18 cellular contexts compared by ENCODE assay signal in genomic region chr1:29677028-29678024, GRCh38.
DNase-seq lines count a peak whose midpoint lies in the region; ATAC-seq and TF ChIP-seq lines count a peak whose summit lies in the region.
"Had no signal": no experiment of that assay in that cellular context is flagged by ENCODE, and none has a peak within 500 bp of the region (broad histone marks: within the 10 kb centered on the region; RNA-seq: fewer than 3 reads in every experiment).

No MANE protein-coding gene starts in this region.

- peak; percentile 49 for TF ChIP-seq CTCF in foreskin keratinocyte (conservative IDR thresholded peaks at IDR 0.05)

- no peak overlapping the region for H3K27ac ChIP-seq in foreskin keratinocyte
- H3K27ac ChIP-seq: esophagus squamous epithelium, left lung, right atrium auricular region, thoracic aorta had no signal

- ATAC-seq in foreskin keratinocyte (no peak), sciatic nerve (no peak), HG02852 (IDR thresholded peaks at IDR 0.05; ENCODE audit: unreplicated experiment) (no peak)
- no peak for ATAC-seq in activated CD4-positive, CD25-positive, alpha-beta regulatory T cell treated with anti-CD3 and anti-CD28 coated beads, Interleukin-2, amount 50 U/mL, for 24 hours
- ATAC-seq: left lung; SK-N-SH treated with all-trans-retinoic acid at 6 μM for 48 hours; stimulated activated effector memory CD8-positive, alpha-beta T cell treated with anti-CD3 and anti-CD28 coated beads, Interleukin-12 subunit alpha, Interleukin-12 subunit beta, amount 100 ng/mL, for 72 hours had no signal

- peaks cover 6% of the 10 kb centered on the region for H3K4me1 ChIP-seq in foreskin keratinocyte
- H3K4me1 ChIP-seq: esophagus squamous epithelium, left lung had no signal

- intact Hi-C loops in sciatic nerve (cut with DNase I), result no loop called here

- DNase-seq in DMS 273 treated with DMSO at 0.1 percent for 48 hours (lab: John Stamatoyannopoulos, UW), result peak; percentile 76
- DNase-seq in NCI-H2171 (lab: John Stamatoyannopoulos, UW), result peak; percentile 80
- peak in 1 of 2 donors; percentile 33 for DNase-seq in foreskin keratinocyte
- peak; percentile 19 for DNase-seq in sciatic nerve (ENCODE audit: low spot score)
- no peak for DNase-seq in NCI-H226
- no peak for DNase-seq in COLO668 (lab: John Stamatoyannopoulos, UW; ENCODE audit: unreplicated experiment)
- DNase-seq: activated CD4-positive, CD25-positive, alpha-beta regulatory T cell treated with anti-CD3 and anti-CD28 coated beads, Interleukin-2, amount 50 U/mL, for 72 hours; activated naive CD4-positive, alpha-beta T cell; effector CD4-positive, alpha-beta T cell; esophagus squamous epithelium; left lung; T-helper 9 cell had no signal

- H3K27me3 ChIP-seq in foreskin keratinocyte, result no peaks in the 10 kb centered on the region
- H3K27me3 ChIP-seq: right atrium auricular region had no signal

Comparison
In these comparisons a context has a peak if more than half of its experiments do, and no peak if none do; other contexts are left out.
1. DNase-seq: peak in DMS 273 treated with DMSO at 0.1 percent for 48 hours (single experiment), NCI-H2171 (single experiment) and sciatic nerve (single experiment); none in NCI-H226 (single experiment) and COLO668 (single experiment).